ENCODE assay signal across 8 cellular contexts in genomic region chr16:27450836-27451341, GRCh38.
DNase-seq lines count a peak whose midpoint lies in the region; ATAC-seq lines count a peak whose summit lies in the region.

No MANE protein-coding gene starts in this region.

- H3K27me3 Mint-ChIP-seq in activated naive CD4-positive, alpha-beta T cell treated with anti-CD3 and anti-CD28 coated beads, Interleukin-2, amount 10 ng/mL, durations not matched to agents 7 days and 5 days, result no peaks in the 10 kb centered on the region
- no peaks in the 10 kb centered on the region for H3K27me3 Mint-ChIP-seq in stimulated activated memory B cell treated with anti-CD40 and anti-IgM and Interleukin-4, amounts not matched to agents 10 μg/mL and 1 μg/mL and 100 μg/mL, for 72 hours

- ATAC-seq in HG03103 (IDR thresholded peaks at IDR 0.05; ENCODE audit: low read depth, unreplicated experiment), result peak; percentile 36
- peak; percentile 73 for ATAC-seq in stimulated activated memory B cell treated with anti-CD40 and anti-IgM and Interleukin-4, amounts not matched to agents 10 μg/mL and 1 μg/mL and 100 μg/mL, for 72 hours

- peaks cover 79% of the 10 kb centered on the region for H3K4me1 Mint-ChIP-seq in activated naive CD4-positive, alpha-beta T cell treated with anti-CD3 and anti-CD28 coated beads, Interleukin-2, amount 10 ng/mL, durations not matched to agents 7 days and 5 days
- peaks cover 79% of the 10 kb centered on the region for H3K4me1 Mint-ChIP-seq in stimulated activated memory B cell treated with anti-CD40 and anti-IgM and Interleukin-4, amounts not matched to agents 10 μg/mL and 1 μg/mL and 100 μg/mL, for 72 hours

- peak; percentile 25 for DNase-seq in activated naive CD4-positive, alpha-beta T cell treated with Interleukin-2 at 50 U/mL for 16 hours
- DNase-seq in activated naive CD4-positive, alpha-beta T cell (lab: John Stamatoyannopoulos, UW), result no peak
- DNase-seq in activated naive CD4-positive, alpha-beta T cell treated with anti-CD3 and anti-CD28 coated beads, Interleukin-2, amount 10 ng/mL, durations not matched to agents 7 days and 5 days, result no peak
- DNase-seq in NCI-H2107 (lab: John Stamatoyannopoulos, UW), result no peak
- no peak for DNase-seq in glomerular visceral epithelial cell (ENCODE audit: extremely low spot score)
- DNase-seq in GOT3 (lab: John Stamatoyannopoulos, UW), result no peak

- peaks cover 65% of the 10 kb centered on the region for H3K36me3 Mint-ChIP-seq in activated naive CD4-positive, alpha-beta T cell treated with anti-CD3 and anti-CD28 coated beads, Interleukin-2, amount 10 ng/mL, durations not matched to agents 7 days and 5 days
- H3K36me3 Mint-ChIP-seq in stimulated activated memory B cell treated with anti-CD40 and anti-IgM and Interleukin-4, amounts not matched to agents 10 μg/mL and 1 μg/mL and 100 μg/mL, for 72 hours, result peaks cover 50% of the 10 kb centered on the region

- CTCF ChIA-PET in activated naive CD4-positive, alpha-beta T cell treated with anti-CD3 and anti-CD28 coated beads, Interleukin-2, amount 10 ng/mL, durations not matched to agents 7 days and 5 days (lab: Charles Lee), result interaction anchor here (0.5 to 1.9 kb wide), 4 partner anchors 23 to 179 kb away, joined by 3 to 6 read pairs (median 4); no protein-coding TSS in a partner anchor

- H3K9me3 Mint-ChIP-seq in activated naive CD4-positive, alpha-beta T cell treated with anti-CD3 and anti-CD28 coated beads, Interleukin-2, amount 10 ng/mL, durations not matched to agents 7 days and 5 days, result peaks cover 18% of the 10 kb centered on the region
- no peaks in the 10 kb centered on the region for H3K9me3 Mint-ChIP-seq in stimulated activated memory B cell treated with anti-CD40 and anti-IgM and Interleukin-4, amounts not matched to agents 10 μg/mL and 1 μg/mL and 100 μg/mL, for 72 hours

- H3K4me3 Mint-ChIP-seq in activated naive CD4-positive, alpha-beta T cell treated with anti-CD3 and anti-CD28 coated beads, Interleukin-2, amount 10 ng/mL, durations not matched to agents 7 days and 5 days, result no peak overlapping the region
- H3K4me3 Mint-ChIP-seq in stimulated activated memory B cell treated with anti-CD40 and anti-IgM and Interleukin-4, amounts not matched to agents 10 μg/mL and 1 μg/mL and 100 μg/mL, for 72 hours, result peak overlapping the region; percentile 32

- peak overlapping the region; percentile 42 for H3K27ac Mint-ChIP-seq in activated naive CD4-positive, alpha-beta T cell treated with anti-CD3 and anti-CD28 coated beads, Interleukin-2, amount 10 ng/mL, durations not matched to agents 7 days and 5 days
- peak overlapping the region; percentile 79 for H3K27ac Mint-ChIP-seq in stimulated activated memory B cell treated with anti-CD40 and anti-IgM and Interleukin-4, amounts not matched to agents 10 μg/mL and 1 μg/mL and 100 μg/mL, for 72 hours
